Comparison of ENCODE assay signal across 12 cellular contexts in genomic region chr17:2705263-2705662, GRCh38. TPM values are rescaled to one million over a fixed set of nuclear protein-coding genes. Genes with fewer than 3 reads are reported as not detected.
DNase-seq lines count a peak whose midpoint lies in the region; ATAC-seq and TF ChIP-seq lines count a peak whose summit lies in the region.
"Had no signal": no experiment of that assay in that cellular context is flagged by ENCODE, and none has a peak within 500 bp of the region (broad histone marks: within the 10 kb centered on the region; RNA-seq: fewer than 3 reads in every experiment).

No MANE protein-coding gene starts in this region.

- ATAC-seq in GM23338 (no peak), memory B cell (ENCODE audit: low read depth) (no peak), HG02610 (IDR thresholded peaks at IDR 0.05; ENCODE audit: unreplicated experiment) (no peak)
- ATAC-seq in central memory CD8-positive, alpha-beta T cell (replicated peaks; ENCODE audit: extremely low read depth, poor library complexity, severe bottlenecking) = no peak
- ATAC-seq: left lobe of liver, sciatic nerve had no signal

- no peaks in the 10 kb centered on the region for H3K9me2 ChIP-seq in GM23338 (ENCODE audit: insufficient read depth)

- H3K4me1 Mint-ChIP-seq in GM23338 = peaks cover 37% of the 10 kb centered on the region
- peaks cover 46% of the 10 kb centered on the region for H3K4me1 Mint-ChIP-seq in central memory CD8-positive, alpha-beta T cell
- peaks cover 29% of the 10 kb centered on the region for H3K4me1 Mint-ChIP-seq in memory B cell

- H3K4me3 ChIP-seq in BLaER1 (no peak overlapping the region), GM23338 (no peak overlapping the region)

- no peak for DNase-seq in GM23338 (ENCODE audit: low spot score)
- DNase-seq in central memory CD8-positive, alpha-beta T cell (ENCODE audit: low spot score in 2 of 2) = no peak
- DNase-seq in memory B cell (ENCODE audit: low spot score in 2 of 2) = no peak
- DNase-seq in NCI-H510A treated with DMSO at 0.1 percent for 48 hours (lab: John Stamatoyannopoulos, UW) = no peak
- DNase-seq in NCI-H345 treated with DMSO at 0.1 percent for 48 hours (lab: John Stamatoyannopoulos, UW; ENCODE audit: unreplicated experiment) = no peak
- DNase-seq in RKO (ENCODE audit: low spot score) = no peak
- DNase-seq: COR-L47; NK-92 treated with Interleukin-12 subunit alpha and Interleukin-12 subunit beta, amount 100 ng/mL, for 24 hours had no signal

- H3K27ac Mint-ChIP-seq in GM23338 (peak overlapping the region; percentile 8; the same call in 1 of the 2 replicates), memory B cell (peak overlapping the region; percentile 82)
- peak overlapping the region; percentile 13 for H3K27ac Mint-ChIP-seq in central memory CD8-positive, alpha-beta T cell (ENCODE audit: low read depth)

- H3K9me3 ChIP-seq in BLaER1 = no peaks in the 10 kb centered on the region

- TF ChIP-seq CTCF in GM23338 (conservative IDR thresholded peaks at IDR 0.05; ENCODE audit: low read depth in 2 of 2) = no peak

- peaks cover 2% of the 10 kb centered on the region; the same call in 1 of the 2 replicates for H3F3A ChIP-seq in GM23338 (replicated peaks; ENCODE audit: low read depth)

- no peak overlapping the region for H2AFZ ChIP-seq in GM23338

- no peaks in the 10 kb centered on the region for H3K9me3 Mint-ChIP-seq in GM23338
- no peaks in the 10 kb centered on the region for H3K9me3 Mint-ChIP-seq in central memory CD8-positive, alpha-beta T cell
- no peaks in the 10 kb centered on the region for H3K9me3 Mint-ChIP-seq in memory B cell

- H3K4me2 ChIP-seq in BLaER1 (peak overlapping the region; percentile 30; the same call in 1 of the 2 replicates), GM23338 (no peak overlapping the region)

- H3K27me3 ChIP-seq in BLaER1 (no peaks in the 10 kb centered on the region), GM23338 (ENCODE audit: insufficient read depth) (peaks cover 1% of the 10 kb centered on the region; the same call in 1 of the 2 replicates)

- H4K20me1 ChIP-seq in BLaER1 (peaks cover 99% of the 10 kb centered on the region), GM23338 (replicated peaks; ENCODE audit: insufficient read depth) (peaks cover 9% of the 10 kb centered on the region)

- peaks cover 51% of the 10 kb centered on the region for H3K79me2 ChIP-seq in GM23338 (replicated peaks; ENCODE audit: insufficient read depth)

- H3K27me3 Mint-ChIP-seq in GM23338 (ENCODE audit: insufficient read depth, low read depth, poor library complexity) (peaks cover 13% of the 10 kb centered on the region), memory B cell (no peaks in the 10 kb centered on the region)
- no peaks in the 10 kb centered on the region for H3K27me3 Mint-ChIP-seq in central memory CD8-positive, alpha-beta T cell

- H3K4me1 ChIP-seq in BLaER1 (peaks cover 56% of the 10 kb centered on the region), GM23338 (ENCODE audit: insufficient read depth) (peaks cover 20% of the 10 kb centered on the region)

- H3K9ac ChIP-seq in BLaER1 = 0 out of 2 replicates have a peak overlapping the region, but pooled peaks have one; percentile 96

- H3K36me3 ChIP-seq in BLaER1 (peaks cover 76% of the 10 kb centered on the region), GM23338 (ENCODE audit: insufficient read depth) (no peaks in the 10 kb centered on the region)

- H3K4me3 Mint-ChIP-seq in GM23338 (no peak overlapping the region; the same call in 2 of the 3 replicates), memory B cell (no peak overlapping the region)
- H3K4me3 Mint-ChIP-seq in central memory CD8-positive, alpha-beta T cell = no peak overlapping the region

- H3K36me3 Mint-ChIP-seq in GM23338 (ENCODE audit: low read depth) (peaks cover 23% of the 10 kb centered on the region), memory B cell (peaks cover 8% of the 10 kb centered on the region)
- peaks cover 10% of the 10 kb centered on the region for H3K36me3 Mint-ChIP-seq in central memory CD8-positive, alpha-beta T cell (ENCODE audit: insufficient read depth)

- H3K27ac ChIP-seq in BLaER1 (0 out of 2 replicates have a peak overlapping the region, but pooled peaks have one; percentile 35), GM23338 (ENCODE audit: low read depth) (0 out of 2 replicates have a peak overlapping the region, but pooled peaks have one; percentile 50)

TF ChIP-seq in GM23338, 12 proteins besides CTCF, POLR2A, EP300 and RAD21 (continues in another document):
- no peak for TF ChIP-seq POLR2AphosphoS5 (IDR thresholded peaks at IDR 0.05; ENCODE audit: low read depth)
- TF ChIP-seq REST (IDR thresholded peaks at IDR 0.05; ENCODE audit: unreplicated experiment) = no peak
- no peak for TF ChIP-seq NANOG (IDR thresholded peaks at IDR 0.05; ENCODE audit: borderline replicate concordance)
- TF ChIP-seq CREB1 (CRISPR knock-in tag; IDR thresholded peaks at IDR 0.05; ENCODE audit: low read depth) = no peak
- TF ChIP-seq EZH2phosphoT487 (IDR thresholded peaks at IDR 0.05; ENCODE audit: unreplicated experiment) = no peak
- TF ChIP-seq JUNB (IDR thresholded peaks at IDR 0.05; ENCODE audit: unreplicated experiment) = no peak
- no peak for TF ChIP-seq ZNF114 (CRISPR knock-in tag; IDR thresholded peaks at IDR 0.05)
- no peak for TF ChIP-seq STAT1 (IDR thresholded peaks at IDR 0.05; ENCODE audit: unreplicated experiment)

RNA-seq across cellular contexts. Expression of gene CLUH, which starts 6.3 kb away (rescaled TPM):
- 86.1 and 90.0 TPM in 2 replicates for total RNA-seq in GM23338 (2014; rRNA removed; shearing (Covaris generic))
- 23.5 and 24.2 TPM in 2 replicates for polyA plus RNA-seq in GM23338 (2016; fragmentation: Nextera tagmentation; extraction: Ambion mirVana)

RNA-seq across cellular contexts. Expression of gene CCDC92B, which starts 44.2 kb away (rescaled TPM):
- total RNA-seq in GM23338 (2014; rRNA removed; shearing (Covaris generic)) = 8.4 and 9.1 TPM in 2 replicates
- 4.8 and 5.7 TPM in 2 replicates for polyA plus RNA-seq in GM23338 (2016; fragmentation: Nextera tagmentation; extraction: Ambion mirVana)
- total RNA-seq: left lobe of liver had no signal

Comparison
In these comparisons a context has a peak if more than half of its experiments do, and no peak if none do; other contexts are left out.
1. H3K27ac Mint-ChIP-seq: peak in every context shown above with its lines; median percentile 82 in memory B cell; 13 in central memory CD8-positive, alpha-beta T cell; 8 in GM23338.